ENCODE assay signal across 8 cellular contexts in genomic region chr1:19391596-19391981, GRCh38.
A peak's percentile ranks its signal among the peaks of the same experiment; 100 is the strongest.
DNase-seq lines count a peak whose midpoint lies in the region; ATAC-seq and TF ChIP-seq lines count a peak whose summit lies in the region.
"Had no signal": no experiment of that assay in that cellular context is flagged by ENCODE, and none has a peak within 500 bp of the region (broad histone marks: within the 10 kb centered on the region; RNA-seq: fewer than 3 reads in every experiment).

No MANE protein-coding gene starts in this region.

- H3K23ac ChIP-seq in H9 (ENCODE audit: insufficient read length, low read depth, low read length), result no peak overlapping the region

- H3K36me3 ChIP-seq in left ventricle myocardium inferior, result peaks cover 5% of the 10 kb centered on the region
- H3K36me3 ChIP-seq in stomach smooth muscle (ENCODE audit: control insufficient read depth in 2 of 2, insufficient read depth in 2 of 2, low read length in 2 of 2), result peaks cover 0 to 4% of the 10 kb centered on the region in 2 donors

- no peak overlapping the region for H2AFZ ChIP-seq in H9 (ENCODE audit: low read length)

- peaks cover 17 to 34% of the 10 kb centered on the region in 2 experiments for H3K4me1 Mint-ChIP-seq in H9
- peaks cover 31% of the 10 kb centered on the region for H3K4me1 Mint-ChIP-seq in WTC11

- ATAC-seq in WTC11 (peak; percentile 35), HG03139 (IDR thresholded peaks at IDR 0.05; ENCODE audit: unreplicated experiment) (no peak)

- H3K27me3 Mint-ChIP-seq in H9 (ENCODE audit: low read depth), result no peaks in the 10 kb centered on the region
- no peaks in the 10 kb centered on the region for H3K27me3 Mint-ChIP-seq in WTC11 (ENCODE audit: low read depth)

- H3K14ac ChIP-seq in H9 (ENCODE audit: insufficient read depth, low read length), result no peak overlapping the region

- WGBS in H9 (ENCODE audit: extremely low coverage, insufficient read length, low lambda C conversion rate), result no CpG with 5 or more reads among the region's 10 CpGs

- H3T11ph ChIP-seq in H9 (ENCODE audit: low read length), result no peak overlapping the region

- H3K27me3 ChIP-seq in H9 (ENCODE audit: insufficient read depth, low read length) (no peaks in the 10 kb centered on the region), left ventricle myocardium inferior (ENCODE audit: low read depth) (no peaks in the 10 kb centered on the region), stomach smooth muscle (ENCODE audit: control insufficient read depth in 1 of 2, insufficient read depth in 2 of 2, low read length in 2 of 2) (no peaks in the 10 kb centered on the region)

- intact Hi-C loops in left ventricle myocardium inferior (cut with micrococcal nuclease), result loop anchor here (10.0 kb wide), 1 partner anchor 73 kb away; no protein-coding TSS in a partner anchor

- H3K27ac Mint-ChIP-seq in H9 (peak overlapping the region in 1 of 3 experiments; percentile 42; a peak in 1 of 7 replicates), WTC11 (peak overlapping the region; percentile 91)

- no peak overlapping the region for H2BK120ac ChIP-seq in H9 (ENCODE audit: low read depth, low read length, poor library complexity, severe bottlenecking)

- H2BK20ac ChIP-seq in H9 (ENCODE audit: low read depth, low read length, poor library complexity, severe bottlenecking), result no peak overlapping the region

- TF ChIP-seq CTCF in H9 (conservative IDR thresholded peaks at IDR 0.05) (peak; percentile 8; the same call in 1 of the 3 replicates), WTC11 (IDR thresholded peaks at IDR 0.05) (peak; percentile 7; the same call in 1 of the 2 replicates), left ventricle myocardium inferior (IDR thresholded peaks at IDR 0.05; ENCODE audit: borderline replicate concordance) (peak; percentile 2)

- H3K56ac ChIP-seq in H9 (ENCODE audit: insufficient read length, low read depth, low read length), result no peak overlapping the region

- no peak overlapping the region for H2AK5ac ChIP-seq in H9 (ENCODE audit: insufficient read length, low read length)

- H4K8ac ChIP-seq in H9 (replicated peaks; ENCODE audit: insufficient read length, low read depth, low read length), result no peak overlapping the region

- H3K9ac ChIP-seq in H9 (ENCODE audit: extremely low read depth, insufficient read length, low read length), result no peak overlapping the region
- H3K9ac ChIP-seq in stomach smooth muscle (ENCODE audit: low read length in 2 of 2), result peak overlapping the region; percentile 49 to 51

- no peak overlapping the region for H3K4me2 ChIP-seq in H9 (ENCODE audit: insufficient read depth, insufficient read length, low read length)

- no peak overlapping the region for H2BK12ac ChIP-seq in H9 (ENCODE audit: insufficient read length, low read depth, low read length)

- no peak overlapping the region for H2BK5ac ChIP-seq in H9 (ENCODE audit: insufficient read length, low read length)

- no peak overlapping the region for H3K4me3 Mint-ChIP-seq in H9
- no peak overlapping the region for H3K4me3 Mint-ChIP-seq in WTC11

- H3K4me1 ChIP-seq in H9 (ENCODE audit: insufficient read depth, low read length) (no peaks in the 10 kb centered on the region), left ventricle myocardium inferior (peaks cover 73% of the 10 kb centered on the region), stomach smooth muscle (ENCODE audit: control insufficient read depth, insufficient read depth, low read length) (peaks cover 64% of the 10 kb centered on the region)

- no peak overlapping the region for H3K18ac ChIP-seq in H9 (ENCODE audit: insufficient read length, low read depth, low read length)

- peaks cover 3% of the 10 kb centered on the region for H4K20me1 ChIP-seq in H9 (ENCODE audit: control insufficient read depth, insufficient read depth, insufficient read length)

- no peak overlapping the region for H2BK15ac ChIP-seq in H9 (ENCODE audit: low read depth, low read length)

- no peak overlapping the region for H3K4ac ChIP-seq in H9 (ENCODE audit: low read depth, low read length)

- DNase-seq in H9 (no peak), WTC11 (ENCODE audit: low spot score) (no peak), left ventricle myocardium inferior (no peak), NCI-H2081 treated with DMSO at 0.1 percent for 48 hours (lab: John Stamatoyannopoulos, UW) (no peak), DMS79 treated with DMSO at 0.1 percent for 48 hours (lab: John Stamatoyannopoulos, UW) (no peak)

- no peak overlapping the region for H4K5ac ChIP-seq in H9 (ENCODE audit: insufficient read length, low read depth, low read length)

- no peak overlapping the region for H3K27ac ChIP-seq in H9 (ENCODE audit: insufficient read length, low read depth, low read length)
- peak overlapping the region; percentile 76 for H3K27ac ChIP-seq in left ventricle myocardium inferior (replicated peaks)
- peak overlapping the region; percentile 58 for H3K27ac ChIP-seq in stomach smooth muscle (ENCODE audit: low read length)
- H3K27ac ChIP-seq: epithelial cell of prostate had no signal

- peaks cover 16% of the 10 kb centered on the region for H3K79me1 ChIP-seq in H9 (ENCODE audit: insufficient read depth, low read depth, low read length, poor library complexity, severe bottlenecking)

- POLR2A ChIA-PET in WTC11 (lab: Charles Lee), result interaction anchor here (1.2 kb wide), 1 partner anchor 16 kb away, joined by 5 read pairs; no protein-coding TSS in a partner anchor

- H3K36me3 Mint-ChIP-seq in H9 (ENCODE audit: insufficient read depth in 1 of 3, low read depth in 3 of 3) (peaks cover 0 to 8% (median 1%) of the 10 kb centered on the region in 3 experiments; a peak in 3 of 7 replicates), WTC11 (peaks cover 6% of the 10 kb centered on the region; the same call in 1 of the 2 replicates)

- no peak overlapping the region for H4K91ac ChIP-seq in H9 (ENCODE audit: insufficient read length, low read depth, low read length)

- H3K9me3 Mint-ChIP-seq in H9 (no peaks in the 10 kb centered on the region), WTC11 (peaks cover 4% of the 10 kb centered on the region; the same call in 1 of the 2 replicates)

- H3K9me3 ChIP-seq in H9 (ENCODE audit: control insufficient read depth, low read depth, low read length) (no peaks in the 10 kb centered on the region), left ventricle myocardium inferior (replicated peaks) (no peaks in the 10 kb centered on the region), stomach smooth muscle (ENCODE audit: control insufficient read depth in 2 of 2, low read length in 2 of 2) (no peaks in the 10 kb centered on the region)

- H3K4me3 ChIP-seq in left ventricle myocardium inferior (peak overlapping the region; percentile 18), stomach smooth muscle (ENCODE audit: low read length in 2 of 2) (peak overlapping the region; percentile 15)

- CTCF ChIA-PET in WTC11 (lab: Charles Lee), result interaction anchor here (0.7 to 7.3 kb wide), 14 partner anchors 10 to 260 kb away, joined by 3 to 71 read pairs (median 5); no protein-coding TSS in a partner anchor

- H3K79me2 ChIP-seq in H9 (ENCODE audit: insufficient read depth, low read length), result peaks cover 18% of the 10 kb centered on the region

- H3K23me2 ChIP-seq in H9 (ENCODE audit: insufficient read length, low read depth, low read length, poor library complexity, severe bottlenecking), result no peaks in the 10 kb centered on the region

TF ChIP-seq in WTC11, 78 proteins besides CTCF, POLR2A, EP300 and RAD21 (continues in another document):
- TF ChIP-seq EMX1 (CRISPR knock-in tag; IDR thresholded peaks at IDR 0.05) (no peak), PRDM15 (CRISPR knock-in tag; IDR thresholded peaks at IDR 0.05) (no peak), NR2C2 (CRISPR knock-in tag; IDR thresholded peaks at IDR 0.05) (no peak), CBFB (CRISPR knock-in tag; IDR thresholded peaks at IDR 0.05; ENCODE audit: low read depth) (no peak), JUN (CRISPR knock-in tag; IDR thresholded peaks at IDR 0.05) (no peak), RELA (CRISPR knock-in tag; IDR thresholded peaks at IDR 0.05; ENCODE audit: borderline replicate concordance) (no peak)
- TF ChIP-seq, protein P1, sequence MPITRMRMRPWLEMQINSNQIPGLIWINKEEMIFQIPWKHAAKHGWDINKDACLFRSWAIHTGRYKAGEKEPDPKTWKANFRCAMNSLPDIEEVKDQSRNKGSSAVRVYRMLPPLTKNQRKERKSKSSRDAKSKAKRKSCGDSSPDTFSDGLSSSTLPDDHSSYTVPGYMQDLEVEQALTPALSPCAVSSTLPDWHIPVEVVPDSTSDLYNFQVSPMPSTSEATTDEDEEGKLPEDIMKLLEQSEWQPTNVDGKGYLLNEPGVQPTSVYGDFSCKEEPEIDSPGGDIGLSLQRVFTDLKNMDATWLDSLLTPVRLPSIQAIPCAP (CRISPR knock-in tag; IDR thresholded peaks at IDR 0.05), result no peak
- TF ChIP-seq, protein P2, sequence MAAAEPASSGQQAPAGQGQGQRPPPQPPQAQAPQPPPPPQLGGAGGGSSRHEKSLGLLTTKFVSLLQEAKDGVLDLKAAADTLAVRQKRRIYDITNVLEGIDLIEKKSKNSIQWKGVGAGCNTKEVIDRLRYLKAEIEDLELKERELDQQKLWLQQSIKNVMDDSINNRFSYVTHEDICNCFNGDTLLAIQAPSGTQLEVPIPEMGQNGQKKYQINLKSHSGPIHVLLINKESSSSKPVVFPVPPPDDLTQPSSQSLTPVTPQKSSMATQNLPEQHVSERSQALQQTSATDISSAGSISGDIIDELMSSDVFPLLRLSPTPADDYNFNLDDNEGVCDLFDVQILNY (CRISPR knock-in tag; IDR thresholded peaks at IDR 0.05), result no peak
